ENCODE assay signal across 18 cellular contexts in genomic region chr1:94795321-94795899, GRCh38. TPM values are rescaled to one million over a fixed set of nuclear protein-coding genes. Genes with fewer than 3 reads are reported as not detected.
A peak's percentile ranks its signal among the peaks of the same experiment; 100 is the strongest.
DNase-seq lines count a peak whose midpoint lies in the region; ATAC-seq and TF ChIP-seq lines count a peak whose summit lies in the region.
"Had no signal": no experiment of that assay in that cellular context is flagged by ENCODE, and none has a peak within 500 bp of the region (broad histone marks: within the 10 kb centered on the region; RNA-seq: fewer than 3 reads in every experiment).

No MANE protein-coding gene starts in this region.

- no peaks in the 10 kb centered on the region for H3K79me2 ChIP-seq in OCI-LY1 (ENCODE audit: insufficient read depth, low read length)

- H3K27me3 Mint-ChIP-seq in activated T-cell treated with anti-CD3 and anti-CD28 coated beads, Interleukin-2, amount 50 U/mL, for 24 hours: no peaks in the 10 kb centered on the region

- TF ChIP-seq CTCF in OCI-LY1 (IDR thresholded peaks at IDR 0.05; ENCODE audit: low read length) (no peak), liver (IDR thresholded peaks at IDR 0.05; ENCODE audit: low read depth, low read length, missing input control) (no peak)

- H3K36me3 Mint-ChIP-seq in activated T-cell treated with anti-CD3 and anti-CD28 coated beads, Interleukin-2, amount 50 U/mL, for 24 hours (ENCODE audit: low read depth): no peaks in the 10 kb centered on the region

- WGBS in liver: 75% methylated on average over 8 of the region's 8 CpGs

- peak overlapping the region in 10 of 11 experiments; percentile 28 to 78 (median 68); a peak in 20 of 22 replicates for H3K27ac ChIP-seq in BLaER1 treated with 17β-estradiol and CSF1 and Interleukin-3, amounts not matched to agents 10 nM and 100 nM
- H3K27ac ChIP-seq in OCI-LY1 (ENCODE audit: low read depth, low read length, poor library complexity, severe bottlenecking) (no peak overlapping the region), liver (ENCODE audit: low read depth in 1 of 2, low read length in 2 of 2) (peak overlapping the region; percentile 3 to 35)
- H3K27ac ChIP-seq: Peyer's patch, transverse colon, VCaP had no signal

- no peaks in the 10 kb centered on the region for H3K9me2 ChIP-seq in OCI-LY1 (ENCODE audit: low read depth, low read length)

- no peak for DNase-seq in activated T-cell treated with anti-CD3 and anti-CD28 coated beads, Interleukin-2, amount 50 U/mL, for 24 hours
- DNase-seq in AG08396 (ENCODE audit: low spot score) (no peak), iPS-NIHi11 (ENCODE audit: low spot score) (no peak)
- DNase-seq: foreskin fibroblast; NCI-H187; NCI-H524; stimulated activated CD4-positive, alpha-beta T cell treated with anti-CD3 and anti-CD28 coated beads, Interleukin-4, amount 100 ng/mL, for 1 hour; SW 1271; transverse colon had no signal

- no peaks in the 10 kb centered on the region for H3K27me3 ChIP-seq in BLaER1 treated with 17β-estradiol and CSF1 and Interleukin-3, amounts not matched to agents 10 nM and 100 nM
- H3K27me3 ChIP-seq in OCI-LY1 (ENCODE audit: insufficient read depth, low read length): no peaks in the 10 kb centered on the region
- H3K27me3 ChIP-seq in liver (ENCODE audit: control insufficient read depth in 4 of 4, insufficient read depth in 4 of 4, low read length in 3 of 4): no peaks in the 10 kb centered on the region
- H3K27me3 ChIP-seq: Peyer's patch, transverse colon had no signal

- peak overlapping the region in 5 of 10 experiments; percentile 1 to 28 (median 5); a peak in 4 of 20 replicates for H3K4me3 ChIP-seq in BLaER1 treated with 17β-estradiol and CSF1 and Interleukin-3, amounts not matched to agents 10 nM and 100 nM
- no peak overlapping the region for H3K4me3 ChIP-seq in OCI-LY1 (ENCODE audit: low read depth, low read length, poor library complexity, severe bottlenecking)
- no peak overlapping the region for H3K4me3 ChIP-seq in liver (ENCODE audit: low read depth in 1 of 3, low read length in 3 of 3)
- H3K4me3 ChIP-seq: Peyer's patch, transverse colon had no signal

- no peak overlapping the region for H3K4me3 Mint-ChIP-seq in activated T-cell treated with anti-CD3 and anti-CD28 coated beads, Interleukin-2, amount 50 U/mL, for 24 hours

- no peak overlapping the region for H2AFZ ChIP-seq in OCI-LY1 (ENCODE audit: low read length)

- no peaks in the 10 kb centered on the region for H3F3A ChIP-seq in OCI-LY1 (ENCODE audit: insufficient read depth, low read length)

- no peak overlapping the region for H3K27ac Mint-ChIP-seq in activated T-cell treated with anti-CD3 and anti-CD28 coated beads, Interleukin-2, amount 50 U/mL, for 24 hours
- H3K27ac Mint-ChIP-seq: activated naive CD4-positive, alpha-beta T cell treated with anti-CD3 and anti-CD28 coated beads, Interleukin-2, amount 50 U/mL, for 72 hours had no signal

- peaks cover 9% of the 10 kb centered on the region for H3K4me1 Mint-ChIP-seq in activated T-cell treated with anti-CD3 and anti-CD28 coated beads, Interleukin-2, amount 50 U/mL, for 24 hours (ENCODE audit: low read depth)

- H3K9me3 Mint-ChIP-seq in activated T-cell treated with anti-CD3 and anti-CD28 coated beads, Interleukin-2, amount 50 U/mL, for 24 hours: no peaks in the 10 kb centered on the region
- H3K9me3 Mint-ChIP-seq: activated naive CD4-positive, alpha-beta T cell treated with anti-CD3 and anti-CD28 coated beads, Interleukin-2, amount 50 U/mL, for 72 hours had no signal

- peaks cover 61 to 84% (median 73%) of the 10 kb centered on the region in 10 experiments for H3K4me1 ChIP-seq in BLaER1 treated with 17β-estradiol and CSF1 and Interleukin-3, amounts not matched to agents 10 nM and 100 nM
- H3K4me1 ChIP-seq in OCI-LY1 (ENCODE audit: insufficient read depth, low read length, severe bottlenecking): peaks cover 21% of the 10 kb centered on the region
- H3K4me1 ChIP-seq in liver (ENCODE audit: control insufficient read depth in 4 of 4, insufficient read depth in 4 of 4, low read length in 3 of 4): no peaks in the 10 kb centered on the region

- TF ChIP-seq RAD21 in liver (IDR thresholded peaks at IDR 0.05): no peak

- H3K9me3 ChIP-seq in BLaER1 treated with 17β-estradiol and CSF1 and Interleukin-3, amounts not matched to agents 10 nM and 100 nM (replicated peaks in 1 of 11): peaks cover 0 to 32% (median 20%) of the 10 kb centered on the region in 11 experiments; a peak in 16 of 22 replicates
- H3K9me3 ChIP-seq in OCI-LY1 (ENCODE audit: low read length): no peaks in the 10 kb centered on the region
- no peaks in the 10 kb centered on the region for H3K9me3 ChIP-seq in liver (ENCODE audit: control insufficient read depth in 4 of 4, low read length in 3 of 4)
- H3K9me3 ChIP-seq: Peyer's patch, transverse colon had no signal

- ATAC-seq in GM19351 (IDR thresholded peaks at IDR 0.05; ENCODE audit: unreplicated experiment) (peak; percentile 35), GM21576 (IDR thresholded peaks at IDR 0.05; ENCODE audit: unreplicated experiment) (no peak)
- ATAC-seq: activated naive CD4-positive, alpha-beta T cell treated with anti-CD3 and anti-CD28 coated beads, Interleukin-2, amount 50 U/mL, for 72 hours; sciatic nerve had no signal

- H3K36me3 ChIP-seq in BLaER1 treated with 17β-estradiol and CSF1 and Interleukin-3, amounts not matched to agents 10 nM and 100 nM: no peaks in the 10 kb centered on the region
- H3K36me3 ChIP-seq in OCI-LY1 (ENCODE audit: insufficient read depth, low read length) (no peaks in the 10 kb centered on the region), liver (ENCODE audit: control insufficient read depth in 4 of 4, insufficient read depth in 3 of 4, low read depth in 1 of 4, low read length in 3 of 4) (no peaks in the 10 kb centered on the region)
- H3K36me3 ChIP-seq: Peyer's patch, transverse colon had no signal

- peak overlapping the region in 4 of 11 experiments; percentile 3 to 57 (median 38); a peak in 6 of 22 replicates for H3K9ac ChIP-seq in BLaER1 treated with 17β-estradiol and CSF1 and Interleukin-3, amounts not matched to agents 10 nM and 100 nM
- H3K9ac ChIP-seq in OCI-LY1 (ENCODE audit: low read length): no peak overlapping the region
- no peak overlapping the region for H3K9ac ChIP-seq in liver (ENCODE audit: low read depth in 1 of 2, low read length in 2 of 2)

- H3K4me2 ChIP-seq in BLaER1 treated with 17β-estradiol and CSF1 and Interleukin-3, amounts not matched to agents 10 nM and 100 nM: peak overlapping the region; percentile 40 to 79 (median 67)
- peak overlapping the region; percentile 11; the same call in 1 of the 2 replicates for H3K4me2 ChIP-seq in OCI-LY1 (ENCODE audit: low read length)

- H4K20me1 ChIP-seq in BLaER1 treated with 17β-estradiol and CSF1 and Interleukin-3, amounts not matched to agents 10 nM and 100 nM: no peaks in the 10 kb centered on the region
- H4K20me1 ChIP-seq in OCI-LY1 (ENCODE audit: insufficient read depth, low read length): no peaks in the 10 kb centered on the region

TF ChIP-seq in liver, 16 proteins besides CTCF, POLR2A, EP300 and RAD21:
- TF ChIP-seq JUND (IDR thresholded peaks at IDR 0.05) (no peak), FOXA1 (IDR thresholded peaks at IDR 0.05) (no peak), ATF3 (IDR thresholded peaks at IDR 0.05) (no peak), HNF4A (conservative IDR thresholded peaks at IDR 0.05) (no peak), ZBTB33 (IDR thresholded peaks at IDR 0.05) (no peak), YY1 (IDR thresholded peaks at IDR 0.05) (no peak), EGR1 (IDR thresholded peaks at IDR 0.05; ENCODE audit: low read depth in 2 of 2) (no peak), HNF4G (IDR thresholded peaks at IDR 0.05) (no peak), NR2F2 (IDR thresholded peaks at IDR 0.05) (peak; percentile 82), RXRA (IDR thresholded peaks at IDR 0.05) (no peak), FOXA2 (IDR thresholded peaks at IDR 0.05) (no peak), MAX (IDR thresholded peaks at IDR 0.05) (no peak), GABPA (IDR thresholded peaks at IDR 0.05 in 1 of 2, conservative IDR thresholded peaks at IDR 0.05 in 1 of 2) (peak; percentile 46 to 72)
TF ChIP-seq in liver: peak in this region for 2.

RNA-seq across cellular contexts. Expression of gene SLC44A3, which starts 24.7 kb away (rescaled TPM):
- total RNA-seq in liver: 1 to 10 TPM; 2.4 to 2.6 TPM
- polyA plus RNA-seq in liver: 1 to 10 TPM; 2.8 TPM
- total RNA-seq: activated naive CD4-positive, alpha-beta T cell treated with anti-CD3 and anti-CD28 coated beads, Interleukin-2, amount 50 U/mL, for 72 hours had no signal
